1 cellular context compared by ENCODE assay signal in the genomic region with DNA sequence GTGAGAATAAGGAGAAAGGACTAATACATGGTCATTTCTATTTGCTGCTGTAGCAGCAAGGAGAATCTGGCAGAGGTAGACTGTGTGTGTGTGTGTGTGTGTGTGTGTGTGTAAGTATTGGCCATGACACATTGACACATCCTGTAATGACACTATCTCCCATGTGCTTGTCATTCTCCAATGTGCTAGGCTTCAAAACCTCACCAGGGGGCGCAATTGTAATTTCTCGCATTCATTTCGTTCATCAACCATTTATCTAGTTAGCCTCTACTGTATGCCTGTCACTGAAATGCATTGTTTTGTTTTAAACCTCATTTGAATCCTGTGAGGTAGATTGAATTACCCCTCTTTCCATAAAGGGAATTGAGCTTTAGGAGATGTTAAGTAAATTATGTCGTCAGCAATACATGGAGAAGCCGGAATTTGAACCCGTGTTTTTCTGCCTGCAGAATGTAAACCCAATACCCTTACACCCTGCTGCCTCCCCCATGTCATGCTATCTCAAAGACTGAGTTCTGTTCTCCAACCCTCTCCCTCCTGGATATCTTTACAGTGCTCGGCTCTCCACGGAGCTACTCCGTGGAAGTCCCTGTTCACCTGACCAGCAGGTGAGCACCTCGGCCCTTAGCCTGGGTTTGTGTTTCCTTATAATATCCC.
TF ChIP-seq lines count a peak whose summit lies in the region.

No MANE protein-coding gene starts in this region.

TF ChIP-seq in GM23338, 12 proteins besides CTCF, POLR2A, EP300 and RAD21 (continued from another document):
- TF ChIP-seq, protein P1, sequence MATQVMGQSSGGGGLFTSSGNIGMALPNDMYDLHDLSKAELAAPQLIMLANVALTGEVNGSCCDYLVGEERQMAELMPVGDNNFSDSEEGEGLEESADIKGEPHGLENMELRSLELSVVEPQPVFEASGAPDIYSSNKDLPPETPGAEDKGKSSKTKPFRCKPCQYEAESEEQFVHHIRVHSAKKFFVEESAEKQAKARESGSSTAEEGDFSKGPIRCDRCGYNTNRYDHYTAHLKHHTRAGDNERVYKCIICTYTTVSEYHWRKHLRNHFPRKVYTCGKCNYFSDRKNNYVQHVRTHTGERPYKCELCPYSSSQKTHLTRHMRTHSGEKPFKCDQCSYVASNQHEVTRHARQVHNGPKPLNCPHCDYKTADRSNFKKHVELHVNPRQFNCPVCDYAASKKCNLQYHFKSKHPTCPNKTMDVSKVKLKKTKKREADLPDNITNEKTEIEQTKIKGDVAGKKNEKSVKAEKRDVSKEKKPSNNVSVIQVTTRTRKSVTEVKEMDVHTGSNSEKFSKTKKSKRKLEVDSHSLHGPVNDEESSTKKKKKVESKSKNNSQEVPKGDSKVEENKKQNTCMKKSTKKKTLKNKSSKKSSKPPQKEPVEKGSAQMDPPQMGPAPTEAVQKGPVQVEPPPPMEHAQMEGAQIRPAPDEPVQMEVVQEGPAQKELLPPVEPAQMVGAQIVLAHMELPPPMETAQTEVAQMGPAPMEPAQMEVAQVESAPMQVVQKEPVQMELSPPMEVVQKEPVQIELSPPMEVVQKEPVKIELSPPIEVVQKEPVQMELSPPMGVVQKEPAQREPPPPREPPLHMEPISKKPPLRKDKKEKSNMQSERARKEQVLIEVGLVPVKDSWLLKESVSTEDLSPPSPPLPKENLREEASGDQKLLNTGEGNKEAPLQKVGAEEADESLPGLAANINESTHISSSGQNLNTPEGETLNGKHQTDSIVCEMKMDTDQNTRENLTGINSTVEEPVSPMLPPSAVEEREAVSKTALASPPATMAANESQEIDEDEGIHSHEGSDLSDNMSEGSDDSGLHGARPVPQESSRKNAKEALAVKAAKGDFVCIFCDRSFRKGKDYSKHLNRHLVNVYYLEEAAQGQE (IDR thresholded peaks at IDR 0.05; ENCODE audit: unreplicated experiment) = no peak
- TF ChIP-seq ZNF331 (CRISPR knock-in tag; IDR thresholded peaks at IDR 0.05; ENCODE audit: low read depth) = no peak
- TF ChIP-seq EZH2phosphoT487 (IDR thresholded peaks at IDR 0.05; ENCODE audit: unreplicated experiment) = no peak
- no peak for TF ChIP-seq POLR2AphosphoS5 (IDR thresholded peaks at IDR 0.05; ENCODE audit: low read depth)
- no peak for TF ChIP-seq JUNB (IDR thresholded peaks at IDR 0.05; ENCODE audit: unreplicated experiment)
- no peak for TF ChIP-seq CREB1 (CRISPR knock-in tag; IDR thresholded peaks at IDR 0.05; ENCODE audit: low read depth)
- no peak for TF ChIP-seq NANOG (IDR thresholded peaks at IDR 0.05; ENCODE audit: borderline replicate concordance)
- no peak for TF ChIP-seq EZH2 (IDR thresholded peaks at IDR 0.05; ENCODE audit: low read depth, unreplicated experiment)
